Comparison of ENCODE assay signal across 1 cellular context in the genomic region with DNA sequence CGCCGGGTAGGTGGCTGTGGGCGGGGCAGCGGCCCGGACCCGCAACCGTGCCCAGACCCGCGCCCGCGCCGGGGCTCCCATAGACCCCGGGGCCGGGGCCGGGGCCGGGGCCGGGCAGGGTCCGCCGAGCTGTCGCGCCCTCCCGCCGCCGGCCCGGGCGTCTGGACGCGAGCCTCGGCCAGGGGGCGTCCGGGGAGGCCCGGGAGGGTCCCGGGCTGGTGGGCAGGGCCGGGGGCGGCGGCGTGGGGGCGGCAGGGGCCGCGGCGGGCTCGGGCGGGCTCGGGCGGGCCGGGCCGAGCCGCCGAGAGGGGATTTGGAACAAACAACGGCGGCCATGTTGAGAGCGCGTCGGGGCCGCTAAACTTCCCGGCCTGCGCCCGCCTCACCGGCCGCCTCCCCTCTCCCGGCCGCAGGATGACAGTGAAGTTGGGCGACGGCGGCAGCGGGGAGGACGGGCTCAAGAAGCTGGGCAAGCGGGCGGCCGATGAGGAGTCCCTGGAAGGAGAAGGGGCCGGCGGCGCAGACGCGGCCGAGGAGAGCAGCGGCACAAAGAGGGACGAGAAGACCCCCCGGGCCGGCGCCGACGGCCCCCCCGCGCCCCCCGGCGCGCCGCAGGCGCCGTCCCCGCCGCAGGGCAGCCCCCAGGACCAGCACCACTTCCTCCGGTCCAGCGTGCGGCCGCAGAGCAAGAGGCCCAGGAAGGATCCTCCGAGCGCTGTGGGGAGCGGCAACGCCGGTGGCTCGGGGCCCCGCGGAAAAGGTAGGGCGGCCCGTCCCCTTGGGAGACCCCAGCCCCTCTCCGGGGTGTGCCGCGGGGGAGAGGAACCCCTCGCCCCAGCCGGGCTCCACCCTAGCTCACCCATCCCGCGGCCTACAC.
TF ChIP-seq lines count a peak whose summit lies in the region.

No MANE protein-coding gene starts in this region.

TF ChIP-seq in HepG2, 621 proteins besides CTCF, POLR2A, EP300 and RAD21 (continues in another document):
- TF ChIP-seq GATAD1 (CRISPR knock-in tag; IDR thresholded peaks at IDR 0.05) (peak; percentile 39; the same call in 1 of the 2 replicates), THYN1 (CRISPR knock-in tag; IDR thresholded peaks at IDR 0.05; ENCODE audit: borderline replicate concordance, low read depth) (no peak), HNRNPLL (IDR thresholded peaks at IDR 0.05; ENCODE audit: low read depth, low read length, poor library complexity, severe bottlenecking) (peak; percentile 14), BRCA1 (CRISPR knock-in tag; IDR thresholded peaks at IDR 0.05) (no peak), ZNF879 (CRISPR knock-in tag; IDR thresholded peaks at IDR 0.05) (no peak), ZNF570 (CRISPR knock-in tag; IDR thresholded peaks at IDR 0.05; ENCODE audit: borderline replicate concordance) (no peak), ZNF747 (CRISPR knock-in tag; IDR thresholded peaks at IDR 0.05; ENCODE audit: borderline replicate concordance) (0 out of 2 replicates have a peak, but pooled peaks have one; percentile 21), U2AF1 (optimal IDR thresholded peaks at IDR 0.05; ENCODE audit: low read depth, low read length) (no peak), MED13 (CRISPR knock-in tag; IDR thresholded peaks at IDR 0.05) (no peak), YY1 (IDR thresholded peaks at IDR 0.05; ENCODE audit: insufficient read depth, insufficient replicate concordance, low read depth, low read length) (peak; percentile 88), GLI4 (CRISPR knock-in tag; IDR thresholded peaks at IDR 0.05; ENCODE audit: borderline replicate concordance) (no peak), PAWR (CRISPR knock-in tag; IDR thresholded peaks at IDR 0.05; ENCODE audit: borderline replicate concordance) (no peak), TAF1 (CRISPR knock-in tag; IDR thresholded peaks at IDR 0.05) (0 out of 2 replicates have a peak, but pooled peaks have one; percentile 18), BORCS8-MEF2B (CRISPR knock-in tag; IDR thresholded peaks at IDR 0.05) (no peak), GABPB1 (CRISPR knock-in tag; IDR thresholded peaks at IDR 0.05) (peak; percentile 51; the same call in 1 of the 2 replicates), ZNF484 (CRISPR knock-in tag; IDR thresholded peaks at IDR 0.05; ENCODE audit: borderline replicate concordance, low read depth) (no peak), SYNCRIP (IDR thresholded peaks at IDR 0.05; ENCODE audit: insufficient read depth, low read depth, low read length) (no peak), SIX1 (CRISPR knock-in tag; IDR thresholded peaks at IDR 0.05; ENCODE audit: borderline replicate concordance) (no peak), BCL6 (CRISPR knock-in tag; IDR thresholded peaks at IDR 0.05) (0 out of 2 replicates have a peak, but pooled peaks have one; percentile 3), PHF8 (CRISPR knock-in tag; IDR thresholded peaks at IDR 0.05) (peak; percentile 78), RBFOX2 (IDR thresholded peaks at IDR 0.05; ENCODE audit: low read depth, low read length) (peak; percentile 56), ZFY (CRISPR knock-in tag; IDR thresholded peaks at IDR 0.05) (peak; percentile 64; the same call in 1 of the 2 replicates), ZFP36L2 (CRISPR knock-in tag; IDR thresholded peaks at IDR 0.05) (no peak), ZNF670 (CRISPR knock-in tag; IDR thresholded peaks at IDR 0.05; ENCODE audit: borderline replicate concordance) (0 out of 2 replicates have a peak, but pooled peaks have one; percentile 32), PCBP2 (optimal IDR thresholded peaks at IDR 0.05; ENCODE audit: low read depth, low read length, poor library complexity, severe bottlenecking) (no peak), ZFX (CRISPR knock-in tag; IDR thresholded peaks at IDR 0.05; ENCODE audit: low read depth) (peak; percentile 42), NFYB (CRISPR knock-in tag; IDR thresholded peaks at IDR 0.05) (no peak), FOXP1 (IDR thresholded peaks at IDR 0.05) (no peak), FOXP1 (CRISPR knock-in tag; IDR thresholded peaks at IDR 0.05) (no peak), MEF2D (CRISPR knock-in tag; IDR thresholded peaks at IDR 0.05) (no peak), ZNF496 (CRISPR knock-in tag; IDR thresholded peaks at IDR 0.05; ENCODE audit: insufficient replicate concordance) (no peak), ZBTB8A (CRISPR knock-in tag; IDR thresholded peaks at IDR 0.05; ENCODE audit: borderline replicate concordance, low read depth) (no peak)
- TF ChIP-seq, protein P1, sequence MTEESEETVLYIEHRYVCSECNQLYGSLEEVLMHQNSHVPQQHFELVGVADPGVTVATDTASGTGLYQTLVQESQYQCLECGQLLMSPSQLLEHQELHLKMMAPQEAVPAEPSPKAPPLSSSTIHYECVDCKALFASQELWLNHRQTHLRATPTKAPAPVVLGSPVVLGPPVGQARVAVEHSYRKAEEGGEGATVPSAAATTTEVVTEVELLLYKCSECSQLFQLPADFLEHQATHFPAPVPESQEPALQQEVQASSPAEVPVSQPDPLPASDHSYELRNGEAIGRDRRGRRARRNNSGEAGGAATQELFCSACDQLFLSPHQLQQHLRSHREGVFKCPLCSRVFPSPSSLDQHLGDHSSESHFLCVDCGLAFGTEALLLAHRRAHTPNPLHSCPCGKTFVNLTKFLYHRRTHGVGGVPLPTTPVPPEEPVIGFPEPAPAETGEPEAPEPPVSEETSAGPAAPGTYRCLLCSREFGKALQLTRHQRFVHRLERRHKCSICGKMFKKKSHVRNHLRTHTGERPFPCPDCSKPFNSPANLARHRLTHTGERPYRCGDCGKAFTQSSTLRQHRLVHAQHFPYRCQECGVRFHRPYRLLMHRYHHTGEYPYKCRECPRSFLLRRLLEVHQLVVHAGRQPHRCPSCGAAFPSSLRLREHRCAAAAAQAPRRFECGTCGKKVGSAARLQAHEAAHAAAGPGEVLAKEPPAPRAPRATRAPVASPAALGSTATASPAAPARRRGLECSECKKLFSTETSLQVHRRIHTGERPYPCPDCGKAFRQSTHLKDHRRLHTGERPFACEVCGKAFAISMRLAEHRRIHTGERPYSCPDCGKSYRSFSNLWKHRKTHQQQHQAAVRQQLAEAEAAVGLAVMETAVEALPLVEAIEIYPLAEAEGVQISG (CRISPR knock-in tag; IDR thresholded peaks at IDR 0.05): peak; percentile 7; the same call in 1 of the 2 replicates
- TF ChIP-seq, protein P2, sequence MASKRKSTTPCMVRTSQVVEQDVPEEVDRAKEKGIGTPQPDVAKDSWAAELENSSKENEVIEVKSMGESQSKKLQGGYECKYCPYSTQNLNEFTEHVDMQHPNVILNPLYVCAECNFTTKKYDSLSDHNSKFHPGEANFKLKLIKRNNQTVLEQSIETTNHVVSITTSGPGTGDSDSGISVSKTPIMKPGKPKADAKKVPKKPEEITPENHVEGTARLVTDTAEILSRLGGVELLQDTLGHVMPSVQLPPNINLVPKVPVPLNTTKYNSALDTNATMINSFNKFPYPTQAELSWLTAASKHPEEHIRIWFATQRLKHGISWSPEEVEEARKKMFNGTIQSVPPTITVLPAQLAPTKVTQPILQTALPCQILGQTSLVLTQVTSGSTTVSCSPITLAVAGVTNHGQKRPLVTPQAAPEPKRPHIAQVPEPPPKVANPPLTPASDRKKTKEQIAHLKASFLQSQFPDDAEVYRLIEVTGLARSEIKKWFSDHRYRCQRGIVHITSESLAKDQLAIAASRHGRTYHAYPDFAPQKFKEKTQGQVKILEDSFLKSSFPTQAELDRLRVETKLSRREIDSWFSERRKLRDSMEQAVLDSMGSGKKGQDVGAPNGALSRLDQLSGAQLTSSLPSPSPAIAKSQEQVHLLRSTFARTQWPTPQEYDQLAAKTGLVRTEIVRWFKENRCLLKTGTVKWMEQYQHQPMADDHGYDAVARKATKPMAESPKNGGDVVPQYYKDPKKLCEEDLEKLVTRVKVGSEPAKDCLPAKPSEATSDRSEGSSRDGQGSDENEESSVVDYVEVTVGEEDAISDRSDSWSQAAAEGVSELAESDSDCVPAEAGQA (IDR thresholded peaks at IDR 0.05; ENCODE audit: low read depth): no peak
- TF ChIP-seq, protein P2 (CRISPR knock-in tag; IDR thresholded peaks at IDR 0.05; ENCODE audit: borderline replicate concordance): no peak
- TF ChIP-seq, protein P3, sequence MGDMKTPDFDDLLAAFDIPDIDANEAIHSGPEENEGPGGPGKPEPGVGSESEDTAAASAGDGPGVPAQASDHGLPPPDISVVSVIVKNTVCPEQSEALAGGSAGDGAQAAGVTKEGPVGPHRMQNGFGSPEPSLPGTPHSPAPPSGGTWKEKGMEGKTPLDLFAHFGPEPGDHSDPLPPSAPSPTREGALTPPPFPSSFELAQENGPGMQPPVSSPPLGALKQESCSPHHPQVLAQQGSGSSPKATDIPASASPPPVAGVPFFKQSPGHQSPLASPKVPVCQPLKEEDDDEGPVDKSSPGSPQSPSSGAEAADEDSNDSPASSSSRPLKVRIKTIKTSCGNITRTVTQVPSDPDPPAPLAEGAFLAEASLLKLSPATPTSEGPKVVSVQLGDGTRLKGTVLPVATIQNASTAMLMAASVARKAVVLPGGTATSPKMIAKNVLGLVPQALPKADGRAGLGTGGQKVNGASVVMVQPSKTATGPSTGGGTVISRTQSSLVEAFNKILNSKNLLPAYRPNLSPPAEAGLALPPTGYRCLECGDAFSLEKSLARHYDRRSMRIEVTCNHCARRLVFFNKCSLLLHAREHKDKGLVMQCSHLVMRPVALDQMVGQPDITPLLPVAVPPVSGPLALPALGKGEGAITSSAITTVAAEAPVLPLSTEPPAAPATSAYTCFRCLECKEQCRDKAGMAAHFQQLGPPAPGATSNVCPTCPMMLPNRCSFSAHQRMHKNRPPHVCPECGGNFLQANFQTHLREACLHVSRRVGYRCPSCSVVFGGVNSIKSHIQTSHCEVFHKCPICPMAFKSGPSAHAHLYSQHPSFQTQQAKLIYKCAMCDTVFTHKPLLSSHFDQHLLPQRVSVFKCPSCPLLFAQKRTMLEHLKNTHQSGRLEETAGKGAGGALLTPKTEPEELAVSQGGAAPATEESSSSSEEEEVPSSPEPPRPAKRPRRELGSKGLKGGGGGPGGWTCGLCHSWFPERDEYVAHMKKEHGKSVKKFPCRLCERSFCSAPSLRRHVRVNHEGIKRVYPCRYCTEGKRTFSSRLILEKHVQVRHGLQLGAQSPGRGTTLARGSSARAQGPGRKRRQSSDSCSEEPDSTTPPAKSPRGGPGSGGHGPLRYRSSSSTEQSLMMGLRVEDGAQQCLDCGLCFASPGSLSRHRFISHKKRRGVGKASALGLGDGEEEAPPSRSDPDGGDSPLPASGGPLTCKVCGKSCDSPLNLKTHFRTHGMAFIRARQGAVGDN (CRISPR knock-in tag; IDR thresholded peaks at IDR 0.05): peak; percentile 46
- TF ChIP-seq, protein P4, sequence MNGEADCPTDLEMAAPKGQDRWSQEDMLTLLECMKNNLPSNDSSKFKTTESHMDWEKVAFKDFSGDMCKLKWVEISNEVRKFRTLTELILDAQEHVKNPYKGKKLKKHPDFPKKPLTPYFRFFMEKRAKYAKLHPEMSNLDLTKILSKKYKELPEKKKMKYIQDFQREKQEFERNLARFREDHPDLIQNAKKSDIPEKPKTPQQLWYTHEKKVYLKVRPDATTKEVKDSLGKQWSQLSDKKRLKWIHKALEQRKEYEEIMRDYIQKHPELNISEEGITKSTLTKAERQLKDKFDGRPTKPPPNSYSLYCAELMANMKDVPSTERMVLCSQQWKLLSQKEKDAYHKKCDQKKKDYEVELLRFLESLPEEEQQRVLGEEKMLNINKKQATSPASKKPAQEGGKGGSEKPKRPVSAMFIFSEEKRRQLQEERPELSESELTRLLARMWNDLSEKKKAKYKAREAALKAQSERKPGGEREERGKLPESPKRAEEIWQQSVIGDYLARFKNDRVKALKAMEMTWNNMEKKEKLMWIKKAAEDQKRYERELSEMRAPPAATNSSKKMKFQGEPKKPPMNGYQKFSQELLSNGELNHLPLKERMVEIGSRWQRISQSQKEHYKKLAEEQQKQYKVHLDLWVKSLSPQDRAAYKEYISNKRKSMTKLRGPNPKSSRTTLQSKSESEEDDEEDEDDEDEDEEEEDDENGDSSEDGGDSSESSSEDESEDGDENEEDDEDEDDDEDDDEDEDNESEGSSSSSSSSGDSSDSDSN (CRISPR knock-in tag; IDR thresholded peaks at IDR 0.05): peak; percentile 68; the same call in 1 of the 2 replicates
- TF ChIP-seq, protein P5, sequence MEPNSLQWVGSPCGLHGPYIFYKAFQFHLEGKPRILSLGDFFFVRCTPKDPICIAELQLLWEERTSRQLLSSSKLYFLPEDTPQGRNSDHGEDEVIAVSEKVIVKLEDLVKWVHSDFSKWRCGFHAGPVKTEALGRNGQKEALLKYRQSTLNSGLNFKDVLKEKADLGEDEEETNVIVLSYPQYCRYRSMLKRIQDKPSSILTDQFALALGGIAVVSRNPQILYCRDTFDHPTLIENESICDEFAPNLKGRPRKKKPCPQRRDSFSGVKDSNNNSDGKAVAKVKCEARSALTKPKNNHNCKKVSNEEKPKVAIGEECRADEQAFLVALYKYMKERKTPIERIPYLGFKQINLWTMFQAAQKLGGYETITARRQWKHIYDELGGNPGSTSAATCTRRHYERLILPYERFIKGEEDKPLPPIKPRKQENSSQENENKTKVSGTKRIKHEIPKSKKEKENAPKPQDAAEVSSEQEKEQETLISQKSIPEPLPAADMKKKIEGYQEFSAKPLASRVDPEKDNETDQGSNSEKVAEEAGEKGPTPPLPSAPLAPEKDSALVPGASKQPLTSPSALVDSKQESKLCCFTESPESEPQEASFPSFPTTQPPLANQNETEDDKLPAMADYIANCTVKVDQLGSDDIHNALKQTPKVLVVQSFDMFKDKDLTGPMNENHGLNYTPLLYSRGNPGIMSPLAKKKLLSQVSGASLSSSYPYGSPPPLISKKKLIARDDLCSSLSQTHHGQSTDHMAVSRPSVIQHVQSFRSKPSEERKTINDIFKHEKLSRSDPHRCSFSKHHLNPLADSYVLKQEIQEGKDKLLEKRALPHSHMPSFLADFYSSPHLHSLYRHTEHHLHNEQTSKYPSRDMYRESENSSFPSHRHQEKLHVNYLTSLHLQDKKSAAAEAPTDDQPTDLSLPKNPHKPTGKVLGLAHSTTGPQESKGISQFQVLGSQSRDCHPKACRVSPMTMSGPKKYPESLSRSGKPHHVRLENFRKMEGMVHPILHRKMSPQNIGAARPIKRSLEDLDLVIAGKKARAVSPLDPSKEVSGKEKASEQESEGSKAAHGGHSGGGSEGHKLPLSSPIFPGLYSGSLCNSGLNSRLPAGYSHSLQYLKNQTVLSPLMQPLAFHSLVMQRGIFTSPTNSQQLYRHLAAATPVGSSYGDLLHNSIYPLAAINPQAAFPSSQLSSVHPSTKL (CRISPR knock-in tag; IDR thresholded peaks at IDR 0.05): no peak
